16 cellular contexts compared by ENCODE assay signal in the genomic region with DNA sequence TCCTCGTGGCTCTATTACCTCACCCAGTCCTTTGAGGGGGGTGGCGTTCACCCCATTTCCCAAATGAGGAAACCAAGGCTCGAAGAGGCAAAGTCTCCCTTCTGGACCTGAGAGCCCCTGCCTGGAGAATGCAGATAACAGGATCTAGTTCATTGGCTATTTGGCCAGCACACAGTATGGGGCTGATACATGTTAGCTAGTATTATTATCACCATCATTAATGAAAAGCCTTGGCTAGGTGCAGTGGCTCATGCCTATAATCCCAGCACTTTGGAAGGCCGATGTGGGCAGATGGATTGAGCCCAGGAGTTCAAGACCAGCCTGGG. TPM values are rescaled to one million over a fixed set of nuclear protein-coding genes. Genes with fewer than 3 reads are reported as not detected.
DNase-seq lines count a peak whose midpoint lies in the region; ATAC-seq and TF ChIP-seq lines count a peak whose summit lies in the region.
"Had no signal": no experiment of that assay in that cellular context is flagged by ENCODE, and none has a peak within 500 bp of the region (broad histone marks: within the 10 kb centered on the region; RNA-seq: fewer than 3 reads in every experiment).

No MANE protein-coding gene starts in this region.

- H2AFZ ChIP-seq in fibroblast of lung (ENCODE audit: low read length): no peak overlapping the region

- peaks cover 31% of the 10 kb centered on the region for H4K20me1 ChIP-seq in BLaER1
- H4K20me1 ChIP-seq in fibroblast of lung (ENCODE audit: control insufficient read depth, extremely low read depth, insufficient read depth, low read length): no peaks in the 10 kb centered on the region

- H3K4me3 ChIP-seq in BLaER1 (no peak overlapping the region), WERI-Rb-1 (ENCODE audit: low read depth, low read length) (no peak overlapping the region), fibroblast of lung (replicated peaks in 1 of 4; ENCODE audit: control extremely low read depth in 1 of 4, insufficient read depth in 1 of 4, low read depth in 3 of 4, low read length in 4 of 4) (no peak overlapping the region), psoas muscle (peak overlapping the region; percentile 43)

- H3K4me1 ChIP-seq in BLaER1 (peaks cover 82% of the 10 kb centered on the region), fibroblast of lung (ENCODE audit: control insufficient read depth, extremely low read depth, insufficient read depth, low read length) (peaks cover 11% of the 10 kb centered on the region), psoas muscle (peaks cover 32% of the 10 kb centered on the region)

- H3K4me2 ChIP-seq in BLaER1: peak overlapping the region; percentile 27
- H3K4me2 ChIP-seq in fibroblast of lung (ENCODE audit: extremely low read depth, insufficient read depth, low read length): peak overlapping the region; percentile 21

- H3K36me3 ChIP-seq in BLaER1: peaks cover 6% of the 10 kb centered on the region; the same call in 1 of the 2 replicates
- H3K36me3 ChIP-seq in WERI-Rb-1: peaks cover 36% of the 10 kb centered on the region
- H3K36me3 ChIP-seq in fibroblast of lung (ENCODE audit: control insufficient read depth, insufficient read depth, low read length): no peaks in the 10 kb centered on the region
- H3K36me3 ChIP-seq in psoas muscle (ENCODE audit: insufficient read depth in 1 of 2, low read depth in 1 of 2): peaks cover 0 to 17% of the 10 kb centered on the region in 2 donors

- TF ChIP-seq CTCF in WERI-Rb-1 (IDR thresholded peaks at IDR 0.05; ENCODE audit: low read depth, low read length): no peak
- TF ChIP-seq CTCF in fibroblast of lung (conservative IDR thresholded peaks at IDR 0.05 in 1 of 2, IDR thresholded peaks at IDR 0.05 in 1 of 2; ENCODE audit: low read depth in 1 of 2, low read length in 2 of 2): no peak
- no peak for TF ChIP-seq CTCF in psoas muscle (IDR thresholded peaks at IDR 0.05)

- H3K9me3 ChIP-seq in BLaER1 (no peaks in the 10 kb centered on the region), WERI-Rb-1 (ENCODE audit: severe bottlenecking) (no peaks in the 10 kb centered on the region), fibroblast of lung (ENCODE audit: control insufficient read depth, insufficient read depth, low read depth, low read length) (no peaks in the 10 kb centered on the region), psoas muscle (no peaks in the 10 kb centered on the region)

- whole genome bisulfite sequencing in psoas muscle, 3 donors: 19 to 25% (median 21%) methylated on average over 4 of the region's 4 CpGs

- H3K9ac ChIP-seq in BLaER1 (peak overlapping the region; percentile 10; the same call in 1 of the 2 replicates), fibroblast of lung (ENCODE audit: insufficient read depth, low read length) (no peak overlapping the region)

- H3K27me3 ChIP-seq in BLaER1 (no peaks in the 10 kb centered on the region), WERI-Rb-1 (ENCODE audit: insufficient read depth, low read depth, severe bottlenecking) (no peaks in the 10 kb centered on the region), fibroblast of lung (ENCODE audit: control insufficient read depth, insufficient read depth, low read length) (no peaks in the 10 kb centered on the region), psoas muscle (ENCODE audit: insufficient read depth in 3 of 3, low read length in 2 of 3) (no peaks in the 10 kb centered on the region)

- ATAC-seq in psoas muscle (no peak), HG03460 (IDR thresholded peaks at IDR 0.05; ENCODE audit: unreplicated experiment) (no peak), GM21526 (IDR thresholded peaks at IDR 0.05; ENCODE audit: low FRiP score, unreplicated experiment) (no peak), HG03565 (IDR thresholded peaks at IDR 0.05; ENCODE audit: unreplicated experiment) (no peak)
- ATAC-seq: stimulated activated naive CD8-positive, alpha-beta T cell treated with anti-CD3 and anti-CD28 coated beads, Interleukin-15, amount 100 ng/mL, for 72 hours had no signal

- H3K79me2 ChIP-seq in fibroblast of lung (ENCODE audit: control insufficient read depth, insufficient read depth, low read length): peaks cover 15% of the 10 kb centered on the region

- DNase-seq in WERI-Rb-1: no peak
- DNase-seq in fibroblast of lung (ENCODE audit: low read depth in 2 of 2): no peak
- DNase-seq in psoas muscle: no peak
- DNase-seq in activated effector memory CD4-positive, alpha-beta T cell treated with anti-CD3 and anti-CD28 coated beads, Interleukin-2, amount 50 U/mL, for 16 hours: no peak
- DNase-seq: activated effector memory CD4-positive, alpha-beta T cell treated with Interleukin-2 at 50 U/mL for 16 hours; effector CD4-positive, alpha-beta T cell; foreskin melanocyte; NCI-H748 treated with DMSO at 0.1 percent for 48 hours; occipital lobe; stimulated activated CD4-positive, alpha-beta T cell treated with anti-CD3 and anti-CD28 coated beads, Interleukin-12 subunit alpha, Interleukin-12 subunit beta, amount 100 ng/mL, for 4 hours; stimulated activated naive CD8-positive, alpha-beta T cell treated with anti-CD3 and anti-CD28 coated beads, Interleukin-15, amount 100 ng/mL, for 72 hours; SW 1271 had no signal

- H3K27ac ChIP-seq in BLaER1 (0 out of 2 replicates have a peak overlapping the region, but pooled peaks have one; percentile 27), WERI-Rb-1 (peak overlapping the region; percentile 74), fibroblast of lung (ENCODE audit: insufficient read depth, low read length) (no peak overlapping the region), psoas muscle (peak overlapping the region; percentile 88)

- intact Hi-C loops in psoas muscle (cut with DNase I): no loop called here

RNA-seq across cellular contexts. Expression of a gene that starts 4.3 kb away (rescaled TPM):
- 27.5 and 42.3 TPM in 2 replicates for total RNA-seq in fibroblast of lung
- 27.3 and 38.7 TPM in 2 replicates for polyA plus RNA-seq in fibroblast of lung
- 28.2 and 40.4 TPM in 2 replicates for polyA plus RNA-seq in fibroblast of lung (2012)
- 42.6 and 51.3 TPM in 2 replicates for polyA minus RNA-seq in fibroblast of lung (ENCODE audit: low replicate concordance)
- total RNA-seq in psoas muscle: 10 to 100 TPM; 33.8 to 56.8 (median 45.1) TPM
- 10 to 100 TPM; 22.2 to 33.5 (median 28.0) TPM for polyA plus RNA-seq in psoas muscle

RNA-seq across cellular contexts. Expression of a gene that starts 12.6 kb away (rescaled TPM):
- total RNA-seq in fibroblast of lung (20.8 and 23.3 TPM in 2 replicates), psoas muscle (10 to 100 TPM in 3 of 4 donors, 1 to 10 TPM in 1; 8.4 to 17.8 (median 14.8) TPM)
- polyA plus RNA-seq in fibroblast of lung (9.8 and 11.4 TPM in 2 replicates), psoas muscle (10 to 100 TPM; 12.7 to 18.1 (median 13.7) TPM)
- polyA plus RNA-seq in fibroblast of lung (2012): 10.1 and 15.0 TPM in 2 replicates
- 10.7 and 13.3 TPM in 2 replicates for polyA minus RNA-seq in fibroblast of lung (ENCODE audit: low replicate concordance)

RNA-seq across cellular contexts. Expression of a gene that starts 57.0 kb away (rescaled TPM):
- 4.9 and 7.4 TPM in 2 replicates for total RNA-seq in fibroblast of lung
- 9.7 and 12.2 TPM in 2 replicates for polyA plus RNA-seq in fibroblast of lung
- polyA plus RNA-seq in fibroblast of lung (2012): 10.4 and 13.3 TPM in 2 replicates
- polyA minus RNA-seq in fibroblast of lung (ENCODE audit: low replicate concordance): 20.6 and 27.9 TPM in 2 replicates
- 1 to 10 TPM; 2.1 to 4.7 (median 4.2) TPM for total RNA-seq in psoas muscle
- polyA plus RNA-seq in psoas muscle: 1 to 10 TPM; 2.3 to 5.2 (median 4.7) TPM
